ENCODE assay signal across 30 cellular contexts in the genomic region with DNA sequence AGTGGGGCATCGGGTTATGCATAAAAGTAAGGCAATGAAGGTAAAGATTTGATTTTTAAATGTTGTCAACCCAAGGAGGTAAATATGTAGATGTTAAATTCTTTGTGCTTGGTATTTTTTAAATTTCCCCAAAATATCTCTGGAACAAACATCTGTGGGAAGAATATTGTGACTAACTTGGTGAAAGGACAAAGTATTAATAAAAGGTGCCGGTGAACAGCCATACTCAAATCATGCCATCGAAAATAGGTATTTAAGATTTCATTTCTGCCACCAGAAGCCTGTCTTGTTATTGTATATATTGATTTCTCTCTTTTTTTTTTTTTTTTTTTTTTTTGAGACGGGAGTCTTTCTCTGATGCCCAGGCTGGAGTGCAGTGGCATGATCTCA. TPM values are rescaled to one million over a fixed set of nuclear protein-coding genes. Genes with fewer than 3 reads are reported as not detected.
DNase-seq lines count a peak whose midpoint lies in the region; ATAC-seq and TF ChIP-seq lines count a peak whose summit lies in the region.
"Had no signal": no experiment of that assay in that cellular context is flagged by ENCODE, and none has a peak within 500 bp of the region (broad histone marks: within the 10 kb centered on the region; RNA-seq: fewer than 3 reads in every experiment).

No MANE protein-coding gene starts in this region.

- H3K27me3 ChIP-seq in breast epithelium: no peaks in the 10 kb centered on the region
- H3K27me3 ChIP-seq: BLaER1 treated with 17β-estradiol and CSF1 and Interleukin-3, amounts not matched to agents 10 nM and 100 nM; body of pancreas; heart left ventricle; neural progenitor cell had no signal

- H3K36me3 Mint-ChIP-seq in stimulated activated naive CD8-positive, alpha-beta T cell treated with anti-CD3 and anti-CD28 coated beads, Interleukin-15, Interleukin-2, amounts not matched to agents 100 ng/mL and 50 ng/mL, for 24 hours (ENCODE audit: low read depth): peaks cover 49% of the 10 kb centered on the region
- peaks cover 79% of the 10 kb centered on the region for H3K36me3 Mint-ChIP-seq in activated T-helper 17 cell treated with anti-CD3 and anti-CD28 coated beads, Interleukin-2, amount 50 U/mL, for 72 hours (ENCODE audit: low read depth)
- peaks cover 0 to 9% (median 8%) of the 10 kb centered on the region in 3 donors for H3K36me3 Mint-ChIP-seq in immature natural killer cell

- no peak overlapping the region for H3K27ac ChIP-seq in breast epithelium
- H3K27ac ChIP-seq: BLaER1 treated with 17β-estradiol and CSF1 and Interleukin-3, amounts not matched to agents 10 nM and 100 nM; body of pancreas; heart left ventricle; KMS-11; lower lobe of right lung; neural progenitor cell had no signal

- intact Hi-C loops in breast epithelium (cut with DNase I; ENCODE audit: low total_unique reads): no loop called here

- no peaks in the 10 kb centered on the region for H3K36me3 ChIP-seq in breast epithelium

- peak overlapping the region; percentile 56 for H3K27ac Mint-ChIP-seq in stimulated activated naive CD8-positive, alpha-beta T cell treated with anti-CD3 and anti-CD28 coated beads, Interleukin-15, Interleukin-2, amounts not matched to agents 100 ng/mL and 50 ng/mL, for 24 hours
- H3K27ac Mint-ChIP-seq in stimulated activated naive CD8-positive, alpha-beta T cell treated with anti-CD3 and anti-CD28 coated beads, Interleukin-15, amount 100 ng/mL, for 72 hours: no peak overlapping the region
- H3K27ac Mint-ChIP-seq in activated T-helper 17 cell treated with anti-CD3 and anti-CD28 coated beads, Interleukin-2, amount 50 U/mL, for 72 hours: peak overlapping the region; percentile 49
- H3K27ac Mint-ChIP-seq in immature natural killer cell: peak overlapping the region in 5 of 6 donors; percentile 3 to 51 (median 32)
- H3K27ac Mint-ChIP-seq: activated CD8-positive, alpha-beta memory T cell treated with anti-CD3 and anti-CD28 coated beads, Interleukin-2, amount 10 ng/mL, durations not matched to agents 7 days and 5 days; neural progenitor cell; progenitor cell of endocrine pancreas; stimulated activated naive B cell treated with anti-CD40 and anti-IgM and Interleukin-4, amounts not matched to agents 10 μg/mL and 1 μg/mL and 100 μg/mL, for 72 hours had no signal

- no peaks in the 10 kb centered on the region for H3K27me3 Mint-ChIP-seq in stimulated activated naive CD8-positive, alpha-beta T cell treated with anti-CD3 and anti-CD28 coated beads, Interleukin-15, Interleukin-2, amounts not matched to agents 100 ng/mL and 50 ng/mL, for 24 hours
- H3K27me3 Mint-ChIP-seq in stimulated activated naive CD8-positive, alpha-beta T cell treated with anti-CD3 and anti-CD28 coated beads, Interleukin-15, amount 100 ng/mL, for 72 hours: no peaks in the 10 kb centered on the region
- H3K27me3 Mint-ChIP-seq in activated T-helper 17 cell treated with anti-CD3 and anti-CD28 coated beads, Interleukin-2, amount 50 U/mL, for 72 hours: no peaks in the 10 kb centered on the region
- H3K27me3 Mint-ChIP-seq in immature natural killer cell (ENCODE audit: low read depth in 3 of 3): peaks cover 0 to 3% (median 2%) of the 10 kb centered on the region in 3 donors
- H3K27me3 Mint-ChIP-seq: activated CD8-positive, alpha-beta memory T cell treated with anti-CD3 and anti-CD28 coated beads, Interleukin-2, amount 10 ng/mL, durations not matched to agents 7 days and 5 days; progenitor cell of endocrine pancreas; stimulated activated naive B cell treated with anti-CD40 and anti-IgM and Interleukin-4, amounts not matched to agents 10 μg/mL and 1 μg/mL and 100 μg/mL, for 72 hours; T-helper 17 cell had no signal

- no peaks in the 10 kb centered on the region for H3K9me3 Mint-ChIP-seq in stimulated activated naive CD8-positive, alpha-beta T cell treated with anti-CD3 and anti-CD28 coated beads, Interleukin-15, Interleukin-2, amounts not matched to agents 100 ng/mL and 50 ng/mL, for 24 hours
- no peaks in the 10 kb centered on the region for H3K9me3 Mint-ChIP-seq in stimulated activated naive CD8-positive, alpha-beta T cell treated with anti-CD3 and anti-CD28 coated beads, Interleukin-15, amount 100 ng/mL, for 72 hours
- H3K9me3 Mint-ChIP-seq in activated T-helper 17 cell treated with anti-CD3 and anti-CD28 coated beads, Interleukin-2, amount 50 U/mL, for 72 hours: no peaks in the 10 kb centered on the region
- H3K9me3 Mint-ChIP-seq in immature natural killer cell: no peaks in the 10 kb centered on the region
- H3K9me3 Mint-ChIP-seq: neural progenitor cell; stimulated activated naive B cell treated with anti-CD40 and anti-IgM and Interleukin-4, amounts not matched to agents 10 μg/mL and 1 μg/mL and 100 μg/mL, for 72 hours had no signal

- H3K9me3 ChIP-seq in breast epithelium: no peaks in the 10 kb centered on the region
- H3K9me3 ChIP-seq: BLaER1 treated with 17β-estradiol and CSF1 and Interleukin-3, amounts not matched to agents 10 nM and 100 nM; body of pancreas; heart left ventricle; lower lobe of right lung; mucosa of descending colon had no signal

- TF ChIP-seq CTCF in breast epithelium (IDR thresholded peaks at IDR 0.05): no peak

- H3K4me3 ChIP-seq in breast epithelium: no peak overlapping the region
- H3K4me3 ChIP-seq: BLaER1 treated with 17β-estradiol and CSF1 and Interleukin-3, amounts not matched to agents 10 nM and 100 nM; body of pancreas; heart left ventricle; lower lobe of right lung; mucosa of descending colon; neural progenitor cell had no signal

- no peak overlapping the region for H3K4me3 Mint-ChIP-seq in stimulated activated naive CD8-positive, alpha-beta T cell treated with anti-CD3 and anti-CD28 coated beads, Interleukin-15, Interleukin-2, amounts not matched to agents 100 ng/mL and 50 ng/mL, for 24 hours
- H3K4me3 Mint-ChIP-seq in stimulated activated naive CD8-positive, alpha-beta T cell treated with anti-CD3 and anti-CD28 coated beads, Interleukin-15, amount 100 ng/mL, for 72 hours: no peak overlapping the region
- no peak overlapping the region for H3K4me3 Mint-ChIP-seq in activated T-helper 17 cell treated with anti-CD3 and anti-CD28 coated beads, Interleukin-2, amount 50 U/mL, for 72 hours
- H3K4me3 Mint-ChIP-seq in immature natural killer cell: no peak overlapping the region
- H3K4me3 Mint-ChIP-seq: activated CD8-positive, alpha-beta memory T cell treated with anti-CD3 and anti-CD28 coated beads, Interleukin-2, amount 10 ng/mL, durations not matched to agents 7 days and 5 days; neural progenitor cell; stimulated activated naive B cell treated with anti-CD40 and anti-IgM and Interleukin-4, amounts not matched to agents 10 μg/mL and 1 μg/mL and 100 μg/mL, for 72 hours; T-helper 17 cell had no signal

- TF ChIP-seq POLR2A in breast epithelium (IDR thresholded peaks at IDR 0.05): no peak

- H3K4me1 Mint-ChIP-seq in stimulated activated naive CD8-positive, alpha-beta T cell treated with anti-CD3 and anti-CD28 coated beads, Interleukin-15, Interleukin-2, amounts not matched to agents 100 ng/mL and 50 ng/mL, for 24 hours (ENCODE audit: low read depth): peaks cover 32% of the 10 kb centered on the region
- peaks cover 37% of the 10 kb centered on the region for H3K4me1 Mint-ChIP-seq in stimulated activated naive CD8-positive, alpha-beta T cell treated with anti-CD3 and anti-CD28 coated beads, Interleukin-15, amount 100 ng/mL, for 72 hours
- H3K4me1 Mint-ChIP-seq in activated T-helper 17 cell treated with anti-CD3 and anti-CD28 coated beads, Interleukin-2, amount 50 U/mL, for 72 hours: peaks cover 11% of the 10 kb centered on the region
- H3K4me1 Mint-ChIP-seq in immature natural killer cell: peaks cover 46 to 75% of the 10 kb centered on the region in 2 donors

- DNase-seq in stimulated activated naive CD8-positive, alpha-beta T cell treated with anti-CD3 and anti-CD28 coated beads, Interleukin-15, amount 100 ng/mL, for 72 hours: no peak
- DNase-seq in immature natural killer cell (no peak), OCI-M1 (lab: John Stamatoyannopoulos, UW) (no peak), breast epithelium (ENCODE audit: low spot score in 2 of 2) (no peak), NOMO-1 treated with DMSO at 0.1 percent for 48 hours (lab: John Stamatoyannopoulos, UW; ENCODE audit: unreplicated experiment) (no peak)
- DNase-seq: activated CD4-positive, alpha-beta T cell treated with anti-CD3 and anti-CD28 coated beads for 48 hours; activated CD8-positive, alpha-beta memory T cell treated with anti-CD3 and anti-CD28 coated beads, Interleukin-2, amount 10 ng/mL, durations not matched to agents 7 days and 5 days; body of pancreas; effector CD8-positive, alpha-beta T cell; erythroblast; heart left ventricle; kidney glomerular epithelial cell; lower lobe of right lung; mucosa of descending colon; NCI-H1417; NCI-H2081; stimulated activated CD4-positive, alpha-beta T cell treated with anti-CD3 and anti-CD28 coated beads, Interleukin-12 subunit alpha, Interleukin-12 subunit beta, amount 100 ng/mL, for 4 hours; stimulated activated CD4-positive, alpha-beta T cell treated with anti-CD3 and anti-CD28 coated beads, Interleukin-4, amount 100 ng/mL, for 1 hour; stimulated activated naive B cell treated with anti-CD40 and anti-IgM and Interleukin-4, amounts not matched to agents 10 μg/mL and 1 μg/mL and 100 μg/mL, for 72 hours; T-helper 17 cell had no signal

- no peaks in the 10 kb centered on the region for H3K4me1 ChIP-seq in breast epithelium
- H3K4me1 ChIP-seq: lower lobe of right lung, neural progenitor cell had no signal

- ATAC-seq in stimulated activated naive CD8-positive, alpha-beta T cell treated with anti-CD3 and anti-CD28 coated beads, Interleukin-15, amount 100 ng/mL, for 72 hours: no peak
- no peak for ATAC-seq in activated T-helper 17 cell treated with anti-CD3 and anti-CD28 coated beads, Interleukin-2, amount 50 U/mL, for 72 hours (replicated peaks)
- no peak for ATAC-seq in GM18520 (IDR thresholded peaks at IDR 0.05; ENCODE audit: unreplicated experiment)
- ATAC-seq: activated CD8-positive, alpha-beta memory T cell treated with anti-CD3 and anti-CD28 coated beads, Interleukin-2, amount 10 ng/mL, durations not matched to agents 7 days and 5 days; body of pancreas; heart left ventricle; lower lobe of right lung; mucosa of descending colon; Right ventricle myocardium inferior; sciatic nerve; SK-N-SH treated with all-trans-retinoic acid at 6 μM for 48 hours; stimulated activated naive B cell treated with anti-CD40 and anti-IgM and Interleukin-4, amounts not matched to agents 10 μg/mL and 1 μg/mL and 100 μg/mL, for 72 hours; T-helper 17 cell had no signal

RNA-seq across cellular contexts. Expression of a gene that starts 12.6 kb away (rescaled TPM):
- 10 to 100 TPM; 12.9 to 19.0 TPM for total RNA-seq in activated T-helper 17 cell treated with anti-CD3 and anti-CD28 coated beads, Interleukin-2, amount 50 U/mL, for 72 hours
- 10 to 100 TPM; 11.5 to 27.5 (median 24.1) TPM for polyA plus RNA-seq in immature natural killer cell
- total RNA-seq in breast epithelium: 10 to 100 TPM in 2 of 3 donors, 1 to 10 TPM in 1; 9.9 to 20.5 (median 15.1) TPM

RNA-seq across cellular contexts. Expression of a gene that starts 48.0 kb away (rescaled TPM):
- 10 to 100 TPM; 22.2 to 23.9 TPM for total RNA-seq in activated T-helper 17 cell treated with anti-CD3 and anti-CD28 coated beads, Interleukin-2, amount 50 U/mL, for 72 hours
- polyA plus RNA-seq in immature natural killer cell: 10 to 100 TPM in 1 of 3 donors, 1 to 10 TPM in 2; 6.4 to 13.3 (median 7.5) TPM
- total RNA-seq in breast epithelium: 10 to 100 TPM; 25.3 to 34.1 (median 32.1) TPM

Comparison
In these comparisons a context has a peak if more than half of its experiments do, and no peak if none do; other contexts are left out.
1. H3K27ac Mint-ChIP-seq: peak in stimulated activated naive CD8-positive, alpha-beta T cell treated with anti-CD3 and anti-CD28 coated beads, Interleukin-15, Interleukin-2, amounts not matched to agents 100 ng/mL and 50 ng/mL, for 24 hours (single experiment), activated T-helper 17 cell treated with anti-CD3 and anti-CD28 coated beads, Interleukin-2, amount 50 U/mL, for 72 hours (single experiment) and immature natural killer cell (5 of 6); none in stimulated activated naive CD8-positive, alpha-beta T cell treated with anti-CD3 and anti-CD28 coated beads, Interleukin-15, amount 100 ng/mL, for 72 hours (0 of 2).